8 cellular contexts compared by ENCODE assay signal in the genomic region with DNA sequence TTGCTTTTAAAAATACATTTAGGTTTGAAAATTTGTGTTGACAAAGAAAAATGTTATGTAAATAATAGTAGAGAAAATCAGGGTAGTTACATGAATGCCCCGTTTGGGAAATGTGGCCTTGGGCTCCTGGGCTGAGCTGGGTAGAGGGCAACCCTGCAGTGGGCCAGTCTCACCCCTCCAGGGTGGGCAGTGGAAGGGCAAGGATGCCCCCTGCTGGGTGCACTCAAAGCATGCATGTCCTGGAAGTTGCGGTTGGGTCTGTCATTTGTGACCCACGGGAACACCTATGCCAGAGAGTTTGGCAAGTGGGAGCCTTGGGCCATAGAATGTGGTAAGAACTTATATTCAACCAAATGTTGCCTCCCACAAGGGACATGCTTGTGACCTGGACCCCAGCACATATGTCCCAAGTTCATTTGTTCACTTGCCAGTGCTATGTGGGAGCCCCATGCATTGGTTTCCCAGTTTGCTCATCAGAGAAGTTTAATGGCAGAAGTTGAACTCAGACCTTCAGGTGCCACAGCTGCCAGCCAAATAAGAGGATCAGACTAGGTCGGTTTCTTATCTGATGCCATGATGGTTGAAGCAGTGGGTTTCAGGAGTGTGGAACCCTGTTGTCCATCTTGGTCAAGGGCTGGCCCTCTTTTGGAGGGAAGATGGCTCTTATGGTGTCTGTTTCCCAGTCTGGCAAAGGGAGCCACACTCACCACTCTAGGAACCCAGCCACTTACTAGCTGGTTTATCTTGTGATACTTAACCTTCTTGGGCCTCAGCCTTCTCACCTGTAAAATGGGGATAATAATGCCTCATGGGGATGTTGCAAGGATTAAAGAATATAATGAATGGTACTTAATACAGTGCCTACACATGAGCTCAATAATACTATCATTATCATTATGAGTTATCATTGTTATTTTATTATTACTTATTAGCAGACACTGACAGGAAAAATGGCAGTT. TPM values are rescaled to one million over a fixed set of nuclear protein-coding genes. Genes with fewer than 3 reads are reported as not detected.
DNase-seq lines count a peak whose midpoint lies in the region; ATAC-seq and TF ChIP-seq lines count a peak whose summit lies in the region.

No MANE protein-coding gene starts in this region.

- CTCF ChIA-PET in OCI-LY7 (lab: Charles Lee; ENCODE audit: unreplicated experiment): interaction anchor here (1.1 kb wide), 1 partner anchor 31 kb away, joined by 3 read pairs; no protein-coding TSS in a partner anchor

- intact Hi-C loops in OCI-LY7 (cut with micrococcal nuclease; ENCODE audit: unreplicated experiment) (loop anchor here (1.0 kb wide), 1 partner anchor 31 kb away; no protein-coding TSS in a partner anchor), head of caudate nucleus (cut with DNase I) (no loop called here)

- no peaks in the 10 kb centered on the region for H3K9me2 ChIP-seq in OCI-LY7 (ENCODE audit: insufficient read depth, low read length)

- no peak overlapping the region for H3K27ac ChIP-seq in OCI-LY7 (ENCODE audit: low read depth, low read length, poor library complexity, severe bottlenecking)

- BruUV-seq in OCI-LY7 (replicated peaks; lab: Mats Ljungman, UMichigan): no TSS peak

- POLR2A ChIA-PET in OCI-LY7 (lab: Charles Lee): interaction anchor here (0.7 to 1.3 kb wide), 4 partner anchors 22 to 365 kb away, joined by 3 read pairs; no protein-coding TSS in a partner anchor

- no peak overlapping the region for H3K4me2 ChIP-seq in OCI-LY7 (ENCODE audit: low read length)

- H3K36me3 ChIP-seq in OCI-LY7 (ENCODE audit: insufficient read depth, low read length): no peaks in the 10 kb centered on the region

- H4K20me1 ChIP-seq in OCI-LY7 (ENCODE audit: insufficient read depth, low read length): no peaks in the 10 kb centered on the region

- H3K9me3 ChIP-seq in OCI-LY7 (ENCODE audit: low read length): no peaks in the 10 kb centered on the region

- peak; percentile 71 for DNase-seq in NK-92 treated with Interleukin-12 subunit alpha and Interleukin-12 subunit beta, amount 100 ng/mL, for 24 hours (lab: John Stamatoyannopoulos, UW)
- DNase-seq in NK-92 (lab: John Stamatoyannopoulos, UW; ENCODE audit: unreplicated experiment): no peak
- DNase-seq in OCI-LY7 (ENCODE audit: low spot score): peak; percentile 60
- peak; percentile 48 for DNase-seq in activated T-helper 1 cell treated with Interleukin-2 at 50 U/mL for 16 hours (ENCODE audit: low read depth)
- DNase-seq in head of caudate nucleus: peak; percentile 33 to 82 (median 66)
- no peak for DNase-seq in retinal pigment epithelial cell (ENCODE audit: low read depth)
- DNase-seq in NCI-H187 (lab: John Stamatoyannopoulos, UW): no peak

- TF ChIP-seq CTCF in OCI-LY7 (conservative IDR thresholded peaks at IDR 0.05; ENCODE audit: low read length) (peak; percentile 83), retinal pigment epithelial cell (conservative IDR thresholded peaks at IDR 0.05; ENCODE audit: low read depth, low read length) (peak; percentile 83)

- ATAC-seq in GM19397 (IDR thresholded peaks at IDR 0.05; ENCODE audit: unreplicated experiment): no peak

- H3K4me1 ChIP-seq in OCI-LY7 (ENCODE audit: insufficient read depth, low read length, poor library complexity, severe bottlenecking): no peaks in the 10 kb centered on the region

- H3K4me3 ChIP-seq in OCI-LY7 (ENCODE audit: low read depth, low read length, poor library complexity, severe bottlenecking) (no peak overlapping the region), retinal pigment epithelial cell (ENCODE audit: low read length) (no peak overlapping the region)

- H2AFZ ChIP-seq in OCI-LY7 (ENCODE audit: low read length): no peak overlapping the region

- H3K79me2 ChIP-seq in OCI-LY7 (ENCODE audit: insufficient read depth, low read depth, low read length): no peaks in the 10 kb centered on the region

RNA-seq across cellular contexts. Expression of a gene that starts 2.5 kb away (rescaled TPM):
- not detected in 2 replicates for total RNA-seq in OCI-LY7 (2014; rRNA removed; shearing (Covaris generic))
- total RNA-seq in OCI-LY7 (2022): 9.2 and 9.6 TPM in 2 replicates

RNA-seq across cellular contexts. Expression of a gene that starts 13.2 kb away (rescaled TPM):
- 1.1 and 3.3 TPM in 2 replicates for total RNA-seq in OCI-LY7 (2014; rRNA removed; shearing (Covaris generic))
- 4.4 and 5.3 TPM in 2 replicates for total RNA-seq in OCI-LY7 (2022)

RNA-seq across cellular contexts. Expression of a gene that starts 27.4 kb away (rescaled TPM):
- total RNA-seq in OCI-LY7 (2014; rRNA removed; shearing (Covaris generic)): not detected in 2 replicates
- total RNA-seq in OCI-LY7 (2022): not detected in 2 replicates

RNA-seq across cellular contexts. Expression of a gene that starts 30.5 kb away (rescaled TPM):
- total RNA-seq in OCI-LY7 (2014; rRNA removed; shearing (Covaris generic)): 0.15 TPM in 1 of 2 replicates, not detected in the other
- 1.4 TPM in 2 replicates for total RNA-seq in OCI-LY7 (2022)

RNA-seq across cellular contexts. Expression of a gene that starts 40.6 kb away (rescaled TPM):
- not detected in 2 replicates for total RNA-seq in OCI-LY7 (2014; rRNA removed; shearing (Covaris generic))
- not detected in 2 replicates for total RNA-seq in OCI-LY7 (2022)

Comparison
In these comparisons a context has a peak if more than half of its experiments do, and no peak if none do; other contexts are left out.
1. DNase-seq: peak in NK-92 treated with Interleukin-12 subunit alpha and Interleukin-12 subunit beta, amount 100 ng/mL, for 24 hours (single experiment), OCI-LY7 (single experiment), activated T-helper 1 cell treated with Interleukin-2 at 50 U/mL for 16 hours (single experiment) and head of caudate nucleus (42 of 42); none in NK-92 (single experiment), retinal pigment epithelial cell (single experiment) and NCI-H187 (0 of 2).